In genomic region chr3:66380200-66380932, GRCh38 we compare ENCODE assay signal across 25 cellular contexts.
"Had no signal": no experiment of that assay in that cellular context is flagged by ENCODE, and none has a peak within 500 bp of the region (broad histone marks: within the 10 kb centered on the region; RNA-seq: fewer than 3 reads in every experiment).

No MANE protein-coding gene starts in this region.

- H3K27me3 ChIP-seq: hepatocyte, left lung had no signal

- H3K4me1 ChIP-seq: left lung had no signal

- H3K4me3 Mint-ChIP-seq: activated CD4-positive, alpha-beta T cell treated with anti-CD3 and anti-CD28 coated beads, Interleukin-2, amount 10 ng/mL, durations not matched to agents 7 days and 5 days; activated naive CD4-positive, alpha-beta T cell treated with anti-CD3 and anti-CD28 coated beads for 36 hours; activated T-cell treated with anti-CD3 and anti-CD28 coated beads, Interleukin-2, amount 50 U/mL, for 4 hours; brain; immature natural killer cell; naive B cell had no signal

- DNase-seq: activated CD4-positive, alpha-beta T cell treated with anti-CD3 and anti-CD28 coated beads, Interleukin-2, amount 10 ng/mL, durations not matched to agents 7 days and 5 days; activated naive CD4-positive, alpha-beta T cell treated with anti-CD3 and anti-CD28 coated beads for 36 hours; activated T-cell treated with anti-CD3 and anti-CD28 coated beads, Interleukin-2, amount 50 U/mL, for 4 hours; aorta; dermis blood vessel endothelial cell; effector CD8-positive, alpha-beta T cell; glutamatergic neuron; immature natural killer cell; kidney glomerular epithelial cell; naive B cell; stimulated activated CD4-positive, alpha-beta T cell treated with anti-CD3 and anti-CD28 coated beads, Interleukin-15, amount 100 ng/mL, for 24 hours; stimulated activated CD8-positive, alpha-beta memory T cell treated with anti-CD3 and anti-CD28 coated beads, Interleukin-4, amount 100 ng/mL, for 48 hours; stimulated activated naive CD4-positive, alpha-beta T cell; T1000 had no signal

- H3K9me3 Mint-ChIP-seq: activated CD4-positive, alpha-beta T cell treated with anti-CD3 and anti-CD28 coated beads, Interleukin-2, amount 10 ng/mL, durations not matched to agents 7 days and 5 days; activated naive CD4-positive, alpha-beta T cell treated with anti-CD3 and anti-CD28 coated beads for 36 hours; activated T-cell treated with anti-CD3 and anti-CD28 coated beads, Interleukin-2, amount 50 U/mL, for 4 hours; immature natural killer cell; neural crest cell had no signal

- H3K9me3 ChIP-seq: left lung had no signal

- H3K27ac ChIP-seq: hepatocyte, left lung, VCaP had no signal

- H3K4me3 ChIP-seq: hepatocyte, left lung, lung, smooth muscle cell had no signal

- ATAC-seq: activated CD4-positive, CD25-positive, alpha-beta regulatory T cell treated with anti-CD3 and anti-CD28 coated beads, Interleukin-2, amount 50 U/mL, for 24 hours; activated T-cell treated with anti-CD3 and anti-CD28 coated beads, Interleukin-2, amount 50 U/mL, for 4 hours; esophagus mucosa; left lung; sciatic nerve; SK-N-SH treated with all-trans-retinoic acid at 6 μM for 48 hours had no signal

- H3K27me3 Mint-ChIP-seq: activated CD4-positive, alpha-beta T cell treated with anti-CD3 and anti-CD28 coated beads, Interleukin-2, amount 10 ng/mL, durations not matched to agents 7 days and 5 days; brain; naive B cell had no signal

- H3K27ac Mint-ChIP-seq: activated CD4-positive, alpha-beta T cell treated with anti-CD3 and anti-CD28 coated beads, Interleukin-2, amount 10 ng/mL, durations not matched to agents 7 days and 5 days; activated naive CD4-positive, alpha-beta T cell treated with anti-CD3 and anti-CD28 coated beads for 36 hours; naive B cell had no signal
